28 cellular contexts compared by ENCODE assay signal in genomic region chr17:9991796-9992195, GRCh38.
"Had no signal": no experiment of that assay in that cellular context is flagged by ENCODE, and none has a peak within 500 bp of the region (broad histone marks: within the 10 kb centered on the region; RNA-seq: fewer than 3 reads in every experiment).

No MANE protein-coding gene starts in this region.

- H3K4me1 Mint-ChIP-seq: nephron progenitor cell had no signal

- H3K9me3 Mint-ChIP-seq: natural killer cell treated with Interleukin-12 subunit alpha and Interleukin-12 subunit beta and Interleukin-15 and Interleukin-18, amount 100 ng/mL, for 72 hours had no signal

- H3K27me3 Mint-ChIP-seq: natural killer cell treated with Interleukin-12 subunit alpha and Interleukin-12 subunit beta and Interleukin-15 and Interleukin-18, amount 100 ng/mL, for 72 hours; progenitor cell of endocrine pancreas; stimulated activated naive B cell treated with anti-CD40 and anti-IgM and Interleukin-4, amounts not matched to agents 10 μg/mL and 1 μg/mL and 100 μg/mL, for 72 hours; stimulated activated naive CD8-positive, alpha-beta T cell treated with anti-CD3 and anti-CD28 coated beads, Interleukin-15, Interleukin-2, amounts not matched to agents 100 ng/mL and 50 ng/mL, for 24 hours had no signal

- DNase-seq: naive thymus-derived CD8-positive, alpha-beta T cell; nephron progenitor cell; occipital lobe; ovary; psoas muscle; right cardiac atrium; right lobe of liver; small intestine; stimulated activated CD4-positive, alpha-beta T cell treated with anti-CD3 and anti-CD28 coated beads, Interleukin-15, amount 100 ng/mL, for 24 hours; stimulated activated CD4-positive, alpha-beta T cell treated with anti-CD3 and anti-CD28 coated beads, Interleukin-2, amount 100 ng/mL, for 24 hours; stimulated activated CD4-positive, alpha-beta T cell treated with anti-CD3 and anti-CD28 coated beads, Interleukin-2, amount 100 ng/mL, for 48 hours; stimulated activated CD4-positive, alpha-beta T cell treated with anti-CD3 and anti-CD28 coated beads, Interleukin-4, amount 100 ng/mL, for 24 hours; stimulated activated naive B cell treated with anti-CD40 and anti-IgM and Interleukin-4, amounts not matched to agents 10 μg/mL and 1 μg/mL and 100 μg/mL, for 72 hours; stimulated activated naive CD4-positive, alpha-beta T cell treated with Interleukin-2 at 50 U/mL for 16 hours; stomach; thyroid gland; upper lobe of right lung; uterus had no signal

- H3K9ac ChIP-seq: parathyroid adenoma had no signal

- H3K4me1 ChIP-seq: parathyroid adenoma, psoas muscle, right lobe of liver, sigmoid colon, thyroid gland, uterus had no signal

- H3K27me3 ChIP-seq: ovary, right lobe of liver, sigmoid colon, stomach, thyroid gland, tibial nerve, upper lobe of right lung, uterus had no signal

- H2AFZ ChIP-seq: parathyroid adenoma had no signal

- H3K9me3 ChIP-seq: ovary, psoas muscle, right lobe of liver, sigmoid colon, stomach, thoracic aorta, thyroid gland, tibial nerve, upper lobe of right lung, uterus had no signal

- H3K36me3 ChIP-seq: ovary, right lobe of liver, sigmoid colon, stomach, thoracic aorta, thyroid gland, upper lobe of right lung, uterus had no signal

- H3K4me3 Mint-ChIP-seq: naive thymus-derived CD8-positive, alpha-beta T cell; natural killer cell treated with Interleukin-12 subunit alpha and Interleukin-12 subunit beta and Interleukin-15 and Interleukin-18, amount 100 ng/mL, for 72 hours; nephron progenitor cell; neural crest cell; stimulated activated effector memory CD8-positive, alpha-beta T cell treated with anti-CD3 and anti-CD28 coated beads, Interleukin-12 subunit alpha, Interleukin-12 subunit beta, amount 100 ng/mL, for 72 hours; stimulated activated naive B cell treated with anti-CD40 and anti-IgM and Interleukin-4, amounts not matched to agents 10 μg/mL and 1 μg/mL and 100 μg/mL, for 72 hours; stimulated activated naive CD8-positive, alpha-beta T cell treated with anti-CD3 and anti-CD28 coated beads, Interleukin-15, Interleukin-2, amounts not matched to agents 100 ng/mL and 50 ng/mL, for 24 hours; type B pancreatic cell had no signal

- H3K27ac Mint-ChIP-seq: naive thymus-derived CD8-positive, alpha-beta T cell; natural killer cell treated with Interleukin-12 subunit alpha and Interleukin-12 subunit beta and Interleukin-15 and Interleukin-18, amount 100 ng/mL, for 72 hours; nephron progenitor cell; progenitor cell of endocrine pancreas; stimulated activated effector memory CD8-positive, alpha-beta T cell treated with anti-CD3 and anti-CD28 coated beads, Interleukin-12 subunit alpha, Interleukin-12 subunit beta, amount 100 ng/mL, for 72 hours; stimulated activated naive CD8-positive, alpha-beta T cell treated with anti-CD3 and anti-CD28 coated beads, Interleukin-15, Interleukin-2, amounts not matched to agents 100 ng/mL and 50 ng/mL, for 24 hours; type B pancreatic cell had no signal

- H3K4me3 ChIP-seq: ovary, psoas muscle, right lobe of liver, sigmoid colon, stomach, thoracic aorta, thyroid gland, tibial nerve, upper lobe of right lung, uterus had no signal

- H3K27ac ChIP-seq: ovary, parathyroid adenoma, psoas muscle, right lobe of liver, sigmoid colon, stomach, thoracic aorta, thyroid gland, upper lobe of right lung, uterus had no signal

- FAIRE-seq: small intestine had no signal

- H3K36me3 Mint-ChIP-seq: natural killer cell treated with Interleukin-12 subunit alpha and Interleukin-12 subunit beta and Interleukin-15 and Interleukin-18, amount 100 ng/mL, for 72 hours; stimulated activated effector memory CD8-positive, alpha-beta T cell treated with anti-CD3 and anti-CD28 coated beads, Interleukin-12 subunit alpha, Interleukin-12 subunit beta, amount 100 ng/mL, for 72 hours; type B pancreatic cell had no signal
